Comparison of ENCODE assay signal across 1 cellular context in genomic region chr9:108053555-108054061, GRCh38.
A peak's percentile ranks its signal among the peaks of the same experiment; 100 is the strongest.
TF ChIP-seq lines count a peak whose summit lies in the region.

No MANE protein-coding gene starts in this region.

TF ChIP-seq in K562, 482 proteins besides CTCF, POLR2A, EP300 and RAD21 (continued from another document):
- TF ChIP-seq ZNF609 (CRISPR knock-in tag; IDR thresholded peaks at IDR 0.05; ENCODE audit: borderline replicate concordance), result no peak
- TF ChIP-seq CBFA2T3 (IDR thresholded peaks at IDR 0.05), result peak; percentile 59
- no peak for TF ChIP-seq TSC22D4 (tag; IDR thresholded peaks at IDR 0.05)
- TF ChIP-seq ARID1B (IDR thresholded peaks at IDR 0.05), result peak; percentile 40; the same call in 1 of the 2 replicates
- peak; percentile 50; the same call in 1 of the 2 replicates for TF ChIP-seq TEAD4 (IDR thresholded peaks at IDR 0.05; ENCODE audit: low read length)
- TF ChIP-seq TEAD4 (CRISPR knock-in tag; IDR thresholded peaks at IDR 0.05; ENCODE audit: borderline replicate concordance), result no peak
